21 cellular contexts compared by ENCODE assay signal in the genomic region with DNA sequence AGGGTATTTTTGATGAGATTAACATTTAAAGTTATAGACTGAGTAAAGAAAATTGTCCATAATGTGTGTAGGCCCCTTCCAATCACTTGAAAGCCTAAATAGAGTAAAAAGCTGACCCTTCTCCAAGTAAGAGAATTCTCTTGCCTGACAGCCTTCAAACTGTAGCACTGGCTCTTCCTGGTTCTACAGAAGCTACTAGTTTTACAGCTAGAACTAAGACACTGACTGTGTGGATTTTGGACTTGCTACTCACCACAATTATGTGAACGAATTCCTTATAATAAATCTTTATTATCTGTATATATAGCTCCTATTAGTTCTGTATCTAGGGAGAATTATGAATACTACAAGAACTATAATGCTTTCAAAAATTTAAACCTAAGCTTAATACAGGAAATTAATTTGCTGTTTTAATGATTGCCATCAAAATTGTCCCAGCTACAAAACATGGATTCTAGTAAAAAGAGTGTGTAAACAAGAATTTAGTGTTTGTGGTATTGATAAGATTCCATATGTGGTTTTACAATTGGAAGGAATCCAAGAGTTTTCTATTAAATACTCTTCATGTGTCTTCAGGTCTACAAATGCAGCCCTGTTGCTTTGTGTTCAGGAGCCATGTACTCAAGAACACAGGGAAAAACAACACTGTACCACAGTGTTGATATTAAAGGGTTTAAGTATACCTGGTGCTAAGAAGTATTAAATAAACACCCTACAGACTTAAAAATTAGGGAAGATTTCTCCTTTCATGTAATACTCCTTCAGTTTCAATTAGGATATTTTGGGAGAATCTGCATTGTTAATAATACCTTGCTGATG.
A peak's percentile ranks its signal among the peaks of the same experiment; 100 is the strongest.
DNase-seq lines count a peak whose midpoint lies in the region; ATAC-seq, FAIRE-seq and TF ChIP-seq lines count a peak whose summit lies in the region.
"Had no signal": no experiment of that assay in that cellular context is flagged by ENCODE, and none has a peak within 500 bp of the region (broad histone marks: within the 10 kb centered on the region; RNA-seq: fewer than 3 reads in every experiment).

No MANE protein-coding gene starts in this region.

- H3K4me1 ChIP-seq in A549 (peaks cover 11% of the 10 kb centered on the region), liver (ENCODE audit: control insufficient read depth in 4 of 4, insufficient read depth in 4 of 4, low read length in 3 of 4) (peaks cover 0 to 21% (median 3%) of the 10 kb centered on the region in 4 donors), HAP-1 (no peaks in the 10 kb centered on the region)
- H3K4me1 ChIP-seq: left ventricle myocardium inferior, vagina had no signal

- H3K36me3 ChIP-seq in liver (ENCODE audit: control insufficient read depth in 4 of 4, insufficient read depth in 3 of 4, low read depth in 1 of 4, low read length in 3 of 4): no peaks in the 10 kb centered on the region
- H3K36me3 ChIP-seq in HAP-1 (replicated peaks): no peaks in the 10 kb centered on the region
- H3K36me3 ChIP-seq: left ventricle myocardium inferior, vagina had no signal

- H3K9me3 ChIP-seq in A549: no peaks in the 10 kb centered on the region
- no peaks in the 10 kb centered on the region for H3K9me3 ChIP-seq in liver (ENCODE audit: control insufficient read depth in 4 of 4, low read length in 3 of 4)
- H3K9me3 ChIP-seq in HAP-1: no peaks in the 10 kb centered on the region
- H3K9me3 ChIP-seq: left ventricle myocardium inferior, vagina had no signal

- in situ Hi-C loops in astrocyte of the spinal cord (cut with HindIII; ENCODE audit: low sequenced_read_pairs): no loop called here
- in situ Hi-C loops in HAP-1 (cut with MboI; ENCODE audit: low sequenced_read_pairs): no loop called here

- no peak for FAIRE-seq in A549 (lab: Jason Lieb, UNC)

- ATAC-seq in A549 (peak in 1 of 2 experiments; percentile 68; a peak in 4 of 6 replicates), HG02943 (IDR thresholded peaks at IDR 0.05; ENCODE audit: low read depth, unreplicated experiment) (peak; percentile 14)
- ATAC-seq: esophagus mucosa, SK-N-SH treated with all-trans-retinoic acid at 6 μM for 48 hours had no signal

- CTCF ChIA-PET in A549 (lab: Yijun Ruan, JAX): no interaction called here

- H3K27me3 ChIP-seq in liver (ENCODE audit: control insufficient read depth in 4 of 4, insufficient read depth in 4 of 4, low read length in 3 of 4): no peaks in the 10 kb centered on the region
- H3K27me3 ChIP-seq in HAP-1 (ENCODE audit: low read depth): no peaks in the 10 kb centered on the region
- H3K27me3 ChIP-seq: vagina had no signal

- no peak overlapping the region for H3K4me3 ChIP-seq in A549
- H3K4me3 ChIP-seq in astrocyte of the spinal cord (ENCODE audit: low read depth, low read length): no peak overlapping the region
- no peak overlapping the region for H3K4me3 ChIP-seq in liver (ENCODE audit: low read depth in 1 of 3, low read length in 3 of 3)
- no peak overlapping the region for H3K4me3 ChIP-seq in HAP-1
- H3K4me3 ChIP-seq: left ventricle myocardium inferior, vagina had no signal

- H3K27ac ChIP-seq in A549 (peak overlapping the region in 1 of 2 experiments; percentile 43; a peak in 1 of 6 replicates), liver (ENCODE audit: low read depth in 1 of 2, low read length in 2 of 2) (peak overlapping the region; percentile 71 to 74)
- H3K27ac ChIP-seq: left ventricle myocardium inferior, vagina had no signal

- H3K9ac ChIP-seq in liver (ENCODE audit: low read depth in 1 of 2, low read length in 2 of 2): no peak overlapping the region

- TF ChIP-seq EP300 in A549 (IDR thresholded peaks at IDR 0.05): no peak

- 8% methylated on average over 1 of the region's 1 CpG for WGBS in A549 (ENCODE audit: missing lambda C conversion rate)
- 49% methylated on average over 1 of the region's 1 CpG for WGBS in liver

- H3K4me2 ChIP-seq in A549: peak overlapping the region; percentile 77

- TF ChIP-seq CTCF in A549 (IDR thresholded peaks at IDR 0.05) (no peak), astrocyte of the spinal cord (IDR thresholded peaks at IDR 0.05; ENCODE audit: low read depth, low read length) (no peak), liver (IDR thresholded peaks at IDR 0.05; ENCODE audit: low read depth, low read length, missing input control) (no peak)

- DNase-seq in A549 (ENCODE audit: low read depth in 1 of 2, low spot score in 1 of 2) (peak in 1 of 2 experiments; percentile 10), astrocyte of the spinal cord (ENCODE audit: low read depth, low spot score) (peak; percentile 22), pons (ENCODE audit: low spot score) (no peak), NCI-H2227 (lab: John Stamatoyannopoulos, UW; ENCODE audit: unreplicated experiment) (no peak), HAP-1 (ENCODE audit: low spot score in 2 of 2) (no peak)
- DNase-seq in stimulated activated CD4-positive, alpha-beta T cell treated with anti-CD3 and anti-CD28 coated beads, Interleukin-2, amount 100 ng/mL, for 24 hours: no peak
- DNase-seq: activated naive CD4-positive, alpha-beta T cell treated with anti-CD3 and anti-CD28 coated beads, Interleukin-2, amount 50 U/mL, for 16 hours; activated T-cell treated with anti-CD3 and anti-CD28 coated beads, Interleukin-2, amount 50 U/mL, for 48 hours; aorta; effector CD4-positive, alpha-beta T cell; KBM-7; left ventricle myocardium inferior; NCI-H187 treated with DMSO at 0.1 percent for 48 hours; NCI-H446; RPMI8226; T-helper 9 cell had no signal

- TF ChIP-seq POLR2A in A549 (IDR thresholded peaks at IDR 0.05; ENCODE audit: low read length): no peak

- TF ChIP-seq RAD21 in A549 (conservative IDR thresholded peaks at IDR 0.05 in 1 of 2, IDR thresholded peaks at IDR 0.05 in 1 of 2) (no peak), liver (IDR thresholded peaks at IDR 0.05) (no peak)

- POLR2A ChIA-PET in A549 (lab: Yijun Ruan, JAX): no interaction called here

TF ChIP-seq in A549, 52 proteins besides CTCF, POLR2A, EP300 and RAD21:
- TF ChIP-seq HOXB5 (CRISPR knock-in tag; IDR thresholded peaks at IDR 0.05) (no peak), RNF2 (IDR thresholded peaks at IDR 0.05; ENCODE audit: borderline replicate concordance, low read depth) (no peak), MAZ (IDR thresholded peaks at IDR 0.05; ENCODE audit: borderline replicate concordance, low read depth, low read length) (no peak)
TF ChIP-seq in A549: peak in this region for 0.

TF ChIP-seq in liver, 16 proteins besides CTCF, POLR2A, EP300 and RAD21:
- no peak for TF ChIP-seq HNF4A (conservative IDR thresholded peaks at IDR 0.05)
- peak in 1 of 2 donors; percentile 1 for TF ChIP-seq EGR1 (IDR thresholded peaks at IDR 0.05; ENCODE audit: low read depth in 2 of 2)
